ENCODE assay signal across 14 cellular contexts in the genomic region with DNA sequence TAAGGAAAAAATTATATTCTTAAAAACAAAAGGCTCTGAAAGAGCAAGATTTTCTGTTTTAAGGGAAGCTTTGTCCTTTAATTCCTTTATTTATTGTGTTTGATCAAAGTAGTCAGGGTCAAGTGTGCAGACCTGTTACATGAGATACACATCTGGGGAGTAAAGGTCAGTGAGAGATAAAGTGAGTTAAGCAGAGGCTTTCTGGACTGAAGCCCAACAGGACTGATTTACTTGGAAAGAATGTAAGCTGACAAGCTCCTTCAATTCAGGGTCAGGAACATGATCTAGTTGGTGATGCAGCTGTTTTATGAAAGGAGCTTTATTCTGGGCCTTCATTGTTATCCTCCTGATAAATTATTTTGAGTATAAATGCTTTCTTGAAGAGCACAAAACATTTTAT. TPM values are rescaled to one million over a fixed set of nuclear protein-coding genes. Genes with fewer than 3 reads are reported as not detected.
A peak's percentile ranks its signal among the peaks of the same experiment; 100 is the strongest.
DNase-seq lines count a peak whose midpoint lies in the region; ATAC-seq and TF ChIP-seq lines count a peak whose summit lies in the region.
"Had no signal": no experiment of that assay in that cellular context is flagged by ENCODE, and none has a peak within 500 bp of the region (broad histone marks: within the 10 kb centered on the region; RNA-seq: fewer than 3 reads in every experiment).

No MANE protein-coding gene starts in this region.

- H3K4me1 ChIP-seq in SK-N-SH (ENCODE audit: control insufficient read depth in 1 of 2, insufficient read depth in 2 of 2, low read depth in 1 of 2, low read length in 1 of 2): no peaks in the 10 kb centered on the region; a peak in 2 of 4 replicates
- H3K4me1 ChIP-seq: parathyroid adenoma had no signal

- ATAC-seq in SK-N-SH treated with all-trans-retinoic acid at 6 μM for 48 hours: no peak
- ATAC-seq in HG03039 (IDR thresholded peaks at IDR 0.05; ENCODE audit: unreplicated experiment): no peak
- ATAC-seq in Right ventricle myocardium superior (ENCODE audit: poor library complexity): no peak

- H3K27me3 ChIP-seq in SK-N-SH (ENCODE audit: insufficient read depth): no peaks in the 10 kb centered on the region

- no peaks in the 10 kb centered on the region for H3K79me2 ChIP-seq in SK-N-SH (ENCODE audit: insufficient read depth)
- H3K79me2 ChIP-seq: parathyroid adenoma had no signal

- no peaks in the 10 kb centered on the region for H3K9me2 ChIP-seq in SK-N-SH

- H3K9me3 ChIP-seq in SK-N-SH: no peaks in the 10 kb centered on the region

- no peak for TF ChIP-seq RAD21 in SK-N-SH (IDR thresholded peaks at IDR 0.05; ENCODE audit: low read length)

- no peaks in the 10 kb centered on the region for H3F3A ChIP-seq in SK-N-SH (replicated peaks; ENCODE audit: insufficient read depth)

- no peak for TF ChIP-seq CTCF in SK-N-SH (IDR thresholded peaks at IDR 0.05)

- CTCF ChIA-PET in SK-N-SH (lab: Yijun Ruan, JAX): no interaction called here

- H3K27ac ChIP-seq in SK-N-SH (ENCODE audit: low read depth in 2 of 2, low read length in 1 of 2): no peak overlapping the region
- H3K27ac ChIP-seq: parathyroid adenoma, VCaP had no signal

- no peak overlapping the region for H3K9ac ChIP-seq in SK-N-SH
- H3K9ac ChIP-seq: parathyroid adenoma had no signal

- no peak overlapping the region for H3K4me3 ChIP-seq in SK-N-SH (ENCODE audit: low read depth in 2 of 2, low read length in 1 of 2)

- TF ChIP-seq EP300 in SK-N-SH (IDR thresholded peaks at IDR 0.05; ENCODE audit: borderline replicate concordance in 1 of 2, low read depth in 1 of 2, low read length in 1 of 2): no peak

- DNase-seq in SK-N-SH (peak; percentile 5), amniotic epithelial cell (ENCODE audit: low read depth) (peak; percentile 79), iris pigment epithelial cell (ENCODE audit: low read depth) (peak; percentile 67), AML-193 (lab: John Stamatoyannopoulos, UW) (no peak), Right ventricle myocardium superior (no peak), NCI-H526 (lab: John Stamatoyannopoulos, UW) (no peak)
- DNase-seq: erythroblast, Karpas-422, NCI-H2029 treated with DMSO at 0.1 percent for 48 hours had no signal

- intact Hi-C loops in Right ventricle myocardium superior (cut with DNase I): no loop called here

- no peak overlapping the region for H3K4me2 ChIP-seq in SK-N-SH

- H2AFZ ChIP-seq in SK-N-SH (ENCODE audit: low read depth): no peak overlapping the region
- H2AFZ ChIP-seq: parathyroid adenoma had no signal

- H3K36me3 ChIP-seq in SK-N-SH (replicated peaks in 1 of 2; ENCODE audit: control insufficient read depth in 1 of 2, insufficient read depth in 2 of 2, low read length in 1 of 2): no peaks in the 10 kb centered on the region

- POLR2A ChIA-PET in SK-N-SH (lab: Yijun Ruan, JAX): no interaction called here

- no peaks in the 10 kb centered on the region for H4K20me1 ChIP-seq in SK-N-SH (ENCODE audit: insufficient read depth)

TF ChIP-seq in SK-N-SH, 30 proteins besides CTCF, POLR2A, EP300 and RAD21 (continues in another document):
- TF ChIP-seq SMC3 (IDR thresholded peaks at IDR 0.05; ENCODE audit: low read depth, low read length): no peak
- no peak for TF ChIP-seq IRF3 (IDR thresholded peaks at IDR 0.05; ENCODE audit: low read depth, low read length)
- TF ChIP-seq TAF1 (IDR thresholded peaks at IDR 0.05; ENCODE audit: borderline replicate concordance, low read depth, low read length): no peak
- TF ChIP-seq, protein P1, sequence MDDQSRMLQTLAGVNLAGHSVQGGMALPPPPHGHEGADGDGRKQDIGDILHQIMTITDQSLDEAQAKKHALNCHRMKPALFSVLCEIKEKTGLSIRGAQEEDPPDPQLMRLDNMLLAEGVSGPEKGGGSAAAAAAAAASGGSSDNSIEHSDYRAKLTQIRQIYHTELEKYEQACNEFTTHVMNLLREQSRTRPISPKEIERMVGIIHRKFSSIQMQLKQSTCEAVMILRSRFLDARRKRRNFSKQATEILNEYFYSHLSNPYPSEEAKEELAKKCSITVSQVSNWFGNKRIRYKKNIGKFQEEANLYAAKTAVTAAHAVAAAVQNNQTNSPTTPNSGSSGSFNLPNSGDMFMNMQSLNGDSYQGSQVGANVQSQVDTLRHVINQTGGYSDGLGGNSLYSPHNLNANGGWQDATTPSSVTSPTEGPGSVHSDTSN (IDR thresholded peaks at IDR 0.05): no peak
- TF ChIP-seq ELF1 (IDR thresholded peaks at IDR 0.05): no peak
- TF ChIP-seq ZBTB33 (IDR thresholded peaks at IDR 0.05; ENCODE audit: borderline replicate concordance, low read depth): no peak
- no peak for TF ChIP-seq RXRA (IDR thresholded peaks at IDR 0.05; ENCODE audit: borderline replicate concordance, low read depth)
- no peak for TF ChIP-seq POLR2AphosphoS5 (IDR thresholded peaks at IDR 0.05; ENCODE audit: low read depth, low read length)

TF ChIP-seq in SK-N-SH treated with all-trans-retinoic acid at 6 μM for 48 hours, 23 proteins besides CTCF, POLR2A, EP300 and RAD21 (continues in another document):
- TF ChIP-seq ZFP3 (CRISPR knock-in tag; IDR thresholded peaks at IDR 0.05) (no peak), CREB5 (CRISPR knock-in tag; IDR thresholded peaks at IDR 0.05; ENCODE audit: low read depth) (no peak), POU6F1 (CRISPR knock-in tag; IDR thresholded peaks at IDR 0.05; ENCODE audit: borderline replicate concordance, low read depth) (no peak), ARNTL (CRISPR knock-in tag; IDR thresholded peaks at IDR 0.05; ENCODE audit: borderline replicate concordance, low read depth) (no peak), RARB (CRISPR knock-in tag; IDR thresholded peaks at IDR 0.05) (no peak), ZNF70 (CRISPR knock-in tag; IDR thresholded peaks at IDR 0.05) (no peak), CSDC2 (CRISPR knock-in tag; IDR thresholded peaks at IDR 0.05) (no peak), ZC3H10 (CRISPR knock-in tag; IDR thresholded peaks at IDR 0.05) (no peak), BACH2 (CRISPR knock-in tag; IDR thresholded peaks at IDR 0.05; ENCODE audit: borderline replicate concordance) (no peak), OSR1 (CRISPR knock-in tag; IDR thresholded peaks at IDR 0.05) (no peak), PPARA (CRISPR knock-in tag; IDR thresholded peaks at IDR 0.05; ENCODE audit: borderline replicate concordance) (no peak), ZNF8 (CRISPR knock-in tag; IDR thresholded peaks at IDR 0.05) (no peak), TSHZ2 (CRISPR knock-in tag; IDR thresholded peaks at IDR 0.05) (no peak), SNAI2 (CRISPR knock-in tag; IDR thresholded peaks at IDR 0.05) (no peak), TCF4 (CRISPR knock-in tag; IDR thresholded peaks at IDR 0.05; ENCODE audit: borderline replicate concordance) (no peak)

RNA-seq across cellular contexts. Expression of gene OTOL1, which starts 20.7 kb away (rescaled TPM):
- polyA plus RNA-seq in SK-N-SH (2012; rRNA removed): not detected in 2 replicates
- not detected in 2 replicates for polyA plus RNA-seq in SK-N-SH (2012; cell fraction: cytosol; rRNA removed)
- not detected in 2 replicates for polyA plus RNA-seq in SK-N-SH (2012; cell fraction: nucleus; rRNA removed)
- not detected for total RNA-seq in Right ventricle myocardium superior
- total RNA-seq: activated CD8-positive, alpha-beta memory T cell treated with anti-CD3 and anti-CD28 coated beads for 36 hours had no signal

Comparison
In these comparisons a context has a peak if more than half of its experiments do, and no peak if none do; other contexts are left out.
1. DNase-seq: peak in SK-N-SH (single experiment), amniotic epithelial cell (single experiment) and iris pigment epithelial cell (single experiment); none in AML-193 (0 of 2), Right ventricle myocardium superior (single experiment) and NCI-H526 (0 of 2).